Comparison of ENCODE assay signal across 1 cellular context in genomic region chr15:101349497-101349951, GRCh38.
TF ChIP-seq lines count a peak whose summit lies in the region.

No MANE protein-coding gene starts in this region.

TF ChIP-seq in HEK293, 187 proteins besides CTCF, POLR2A, EP300 and RAD21 (continued from another document):
- TF ChIP-seq, protein P1, sequence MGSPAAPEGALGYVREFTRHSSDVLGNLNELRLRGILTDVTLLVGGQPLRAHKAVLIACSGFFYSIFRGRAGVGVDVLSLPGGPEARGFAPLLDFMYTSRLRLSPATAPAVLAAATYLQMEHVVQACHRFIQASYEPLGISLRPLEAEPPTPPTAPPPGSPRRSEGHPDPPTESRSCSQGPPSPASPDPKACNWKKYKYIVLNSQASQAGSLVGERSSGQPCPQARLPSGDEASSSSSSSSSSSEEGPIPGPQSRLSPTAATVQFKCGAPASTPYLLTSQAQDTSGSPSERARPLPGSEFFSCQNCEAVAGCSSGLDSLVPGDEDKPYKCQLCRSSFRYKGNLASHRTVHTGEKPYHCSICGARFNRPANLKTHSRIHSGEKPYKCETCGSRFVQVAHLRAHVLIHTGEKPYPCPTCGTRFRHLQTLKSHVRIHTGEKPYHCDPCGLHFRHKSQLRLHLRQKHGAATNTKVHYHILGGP (tag by site-specific recombination; IDR thresholded peaks at IDR 0.05): no peak
- TF ChIP-seq ZNF138 (tag by site-specific recombination; IDR thresholded peaks at IDR 0.05; ENCODE audit: borderline replicate concordance) (no peak), ZNF518A (tag by site-specific recombination; conservative IDR thresholded peaks at IDR 0.05; ENCODE audit: low read depth) (no peak)
